In the genomic region with DNA sequence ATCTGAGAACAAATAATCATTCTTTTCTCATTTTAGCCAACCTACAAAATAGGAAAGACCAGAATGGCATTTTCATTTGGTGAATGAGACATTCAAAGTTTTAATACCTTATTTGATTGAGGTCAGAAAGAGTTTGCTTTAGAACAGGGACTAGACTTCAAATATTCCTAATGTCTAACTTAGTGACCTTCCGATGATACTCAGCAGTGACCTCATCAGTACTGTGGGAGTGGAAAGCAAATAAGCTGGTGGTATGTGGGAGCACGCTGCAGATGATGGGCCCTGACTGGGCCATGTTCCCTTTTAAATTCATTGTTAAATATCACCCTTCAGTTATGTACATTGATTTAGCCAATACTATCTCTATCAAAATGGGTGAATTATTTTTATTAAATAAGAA, we compare ENCODE assay signal across 22 cellular contexts.
DNase-seq lines count a peak whose midpoint lies in the region; ATAC-seq, FAIRE-seq and TF ChIP-seq lines count a peak whose summit lies in the region.
"Had no signal": no experiment of that assay in that cellular context is flagged by ENCODE, and none has a peak within 500 bp of the region (broad histone marks: within the 10 kb centered on the region; RNA-seq: fewer than 3 reads in every experiment).

No MANE protein-coding gene starts in this region.

- H3K4me1 ChIP-seq in A549 (peaks cover 23% of the 10 kb centered on the region), HEK293 (ENCODE audit: control insufficient read depth, insufficient read depth, low read length) (no peaks in the 10 kb centered on the region), keratinocyte (ENCODE audit: control insufficient read depth, extremely low read depth, insufficient read depth, low read length) (peaks cover 68% of the 10 kb centered on the region)

- TF ChIP-seq EP300 in A549 (IDR thresholded peaks at IDR 0.05) = peak; percentile 59 to 78; a peak in 4 of 5 replicates

- peak; percentile 74 to 95; a peak in 3 of 6 replicates for ATAC-seq in A549
- ATAC-seq in HG03159 (IDR thresholded peaks at IDR 0.05; ENCODE audit: unreplicated experiment) = no peak
- ATAC-seq: CD8-positive, alpha-beta T cell; K562 had no signal

- dilution Hi-C loops in keratinocyte (cut with MboI; ENCODE audit: extremely low pct_ligation_motif_present, low sequenced_read_pairs) = no loop called here

- no peaks in the 10 kb centered on the region for H3K79me2 ChIP-seq in keratinocyte (ENCODE audit: control insufficient read depth, insufficient read depth, low read length)

- H3K9me1 ChIP-seq in keratinocyte (ENCODE audit: control insufficient read depth, extremely low read depth, insufficient read depth, low read length) = no peaks in the 10 kb centered on the region

- CTCF ChIA-PET in A549 (lab: Yijun Ruan, JAX) (no interaction called here), HEK293 (lab: Yijun Ruan, JAX) (no interaction called here)

- no peak for FAIRE-seq in A549 (lab: Jason Lieb, UNC)
- no peak for FAIRE-seq in bronchial epithelial cell (lab: Jason Lieb, UNC)
- peak; percentile 49 for FAIRE-seq in keratinocyte (lab: Jason Lieb, UNC)
- FAIRE-seq: GM12891, GM18507, K562 had no signal

- no peak for TF ChIP-seq POLR2A in A549 (IDR thresholded peaks at IDR 0.05; ENCODE audit: low read length)

- 3% methylated on average over 2 of the region's 2 CpGs for WGBS in A549 (ENCODE audit: missing lambda C conversion rate)

- TF ChIP-seq RAD21 in A549 (conservative IDR thresholded peaks at IDR 0.05 in 1 of 2, IDR thresholded peaks at IDR 0.05 in 1 of 2) = peak; percentile 18 to 31; a peak in 3 of 5 replicates

- TF ChIP-seq CTCF in A549 (IDR thresholded peaks at IDR 0.05) (no peak), HEK293 (tag by site-specific recombination; IDR thresholded peaks at IDR 0.05) (no peak), bronchial epithelial cell (IDR thresholded peaks at IDR 0.05; ENCODE audit: insufficient read depth, low read length, severe bottlenecking) (no peak), keratinocyte (optimal IDR thresholded peaks at IDR 0.05 in 1 of 3, IDR thresholded peaks at IDR 0.05 in 1 of 3, conservative IDR thresholded peaks at IDR 0.05 in 1 of 3; ENCODE audit: extremely low read depth in 1 of 3, insufficient read depth in 2 of 3, low read length in 3 of 3) (no peak), GM10266 (IDR thresholded peaks at IDR 0.05; ENCODE audit: control insufficient read depth, insufficient read depth, low read depth, missing control alignments) (no peak)

- H2AFZ ChIP-seq in keratinocyte (ENCODE audit: control insufficient read depth, low read length) = no peak overlapping the region

- H3K9me3 ChIP-seq in A549 = peaks cover 12% of the 10 kb centered on the region
- H3K9me3 ChIP-seq in HEK293 (ENCODE audit: control insufficient read depth, insufficient read depth, low read depth, low read length) = no peaks in the 10 kb centered on the region
- no peaks in the 10 kb centered on the region for H3K9me3 ChIP-seq in keratinocyte (ENCODE audit: control insufficient read depth, low read depth, low read length)
- H3K9me3 ChIP-seq: BLaER1 treated with 17β-estradiol and CSF1 and Interleukin-3, amounts not matched to agents 10 nM and 100 nM had no signal

- H3K4me3 ChIP-seq in A549 (no peak overlapping the region), HEK293 (ENCODE audit: low read depth, low read length) (no peak overlapping the region), bronchial epithelial cell (ENCODE audit: low read depth, low read length) (no peak overlapping the region), keratinocyte (ENCODE audit: control insufficient read depth in 2 of 3, extremely low read depth in 1 of 3, insufficient read depth in 2 of 3, low read depth in 1 of 3, low read length in 3 of 3) (no peak overlapping the region)
- H3K4me3 ChIP-seq: BLaER1 treated with 17β-estradiol and CSF1 and Interleukin-3, amounts not matched to agents 10 nM and 100 nM; K562 had no signal

- POLR2A ChIA-PET in A549 (lab: Yijun Ruan, JAX) (no interaction called here), HEK293 (lab: Yijun Ruan, JAX) (no interaction called here)

- H3K36me3 ChIP-seq in HEK293 (ENCODE audit: control insufficient read depth in 2 of 2, insufficient read depth in 1 of 2, low read length in 2 of 2) (no peaks in the 10 kb centered on the region), bronchial epithelial cell (ENCODE audit: control insufficient read depth, insufficient read depth, low read length) (peaks cover 10% of the 10 kb centered on the region), keratinocyte (ENCODE audit: control insufficient read depth in 2 of 2, extremely low read depth in 1 of 2, insufficient read depth in 2 of 2, low read length in 2 of 2) (peaks cover 13 to 23% of the 10 kb centered on the region in 2 experiments)
- H3K36me3 ChIP-seq: BLaER1 treated with 17β-estradiol and CSF1 and Interleukin-3, amounts not matched to agents 10 nM and 100 nM had no signal

- H3K27ac ChIP-seq in A549 = peak overlapping the region; percentile 83 to 87
- H3K27ac ChIP-seq in HEK293 (ENCODE audit: extremely low read depth, low read depth, low read length) = no peak overlapping the region
- peak overlapping the region; percentile 98 for H3K27ac ChIP-seq in keratinocyte (ENCODE audit: control insufficient read depth, insufficient read depth, low read length)
- H3K27ac ChIP-seq: 22Rv1; BLaER1 treated with 17β-estradiol and CSF1 and Interleukin-3, amounts not matched to agents 10 nM and 100 nM; HL-60 had no signal

- no peaks in the 10 kb centered on the region for H3K27me3 ChIP-seq in bronchial epithelial cell (ENCODE audit: control insufficient read depth, insufficient read depth, low read length)
- no peaks in the 10 kb centered on the region for H3K27me3 ChIP-seq in keratinocyte (ENCODE audit: control insufficient read depth, extremely low read depth, insufficient read depth, low read length)
- H3K27me3 ChIP-seq: BLaER1 treated with 17β-estradiol and CSF1 and Interleukin-3, amounts not matched to agents 10 nM and 100 nM had no signal

- H3K9ac ChIP-seq in keratinocyte (ENCODE audit: control insufficient read depth, extremely low read depth, insufficient read depth, low read length) = no peak overlapping the region
- H3K9ac ChIP-seq: BLaER1 treated with 17β-estradiol and CSF1 and Interleukin-3, amounts not matched to agents 10 nM and 100 nM had no signal

- H3K4me2 ChIP-seq in A549 = peak overlapping the region; percentile 58
- no peak overlapping the region for H3K4me2 ChIP-seq in keratinocyte (ENCODE audit: control insufficient read depth, extremely low read depth, insufficient read depth, low read depth, low read length)

- peak; percentile 31 to 93 for DNase-seq in A549 (ENCODE audit: low read depth in 1 of 2, low spot score in 1 of 2)
- DNase-seq in bronchial epithelial cell (ENCODE audit: low read depth) = peak; percentile 43
- no peak for DNase-seq in keratinocyte (ENCODE audit: low read depth, low spot score)
- DNase-seq in activated effector memory CD4-positive, alpha-beta T cell treated with anti-CD3 and anti-CD28 coated beads, Interleukin-2, amount 50 U/mL, for 16 hours = no peak
- no peak for DNase-seq in GM10266 (ENCODE audit: extremely low spot score)
- no peak for DNase-seq in NCI-H2029 treated with DMSO at 0.1 percent for 48 hours (lab: John Stamatoyannopoulos, UW)
- DNase-seq: CD8-positive, alpha-beta T cell; DMS 273 treated with DMSO at 0.1 percent for 48 hours; DMS53; DND-41; EL; GOT3; H9; IMR-90 had no signal

- no peaks in the 10 kb centered on the region for H4K20me1 ChIP-seq in keratinocyte (ENCODE audit: control insufficient read depth, extremely low read depth, insufficient read depth, low read length)
- H4K20me1 ChIP-seq: BLaER1 treated with 17β-estradiol and CSF1 and Interleukin-3, amounts not matched to agents 10 nM and 100 nM had no signal

TF ChIP-seq in A549, 52 proteins besides CTCF, POLR2A, EP300 and RAD21 (continues in another document):
- TF ChIP-seq GATA3 (IDR thresholded peaks at IDR 0.05; ENCODE audit: borderline replicate concordance) = peak; percentile 87; the same call in 1 of the 2 replicates
- TF ChIP-seq ESRRA (IDR thresholded peaks at IDR 0.05; ENCODE audit: borderline replicate concordance, low read length) = no peak
- no peak for TF ChIP-seq NPAS2 (CRISPR knock-in tag; IDR thresholded peaks at IDR 0.05; ENCODE audit: borderline replicate concordance)
- TF ChIP-seq CBX8 (IDR thresholded peaks at IDR 0.05) = no peak
- TF ChIP-seq, protein P1, sequence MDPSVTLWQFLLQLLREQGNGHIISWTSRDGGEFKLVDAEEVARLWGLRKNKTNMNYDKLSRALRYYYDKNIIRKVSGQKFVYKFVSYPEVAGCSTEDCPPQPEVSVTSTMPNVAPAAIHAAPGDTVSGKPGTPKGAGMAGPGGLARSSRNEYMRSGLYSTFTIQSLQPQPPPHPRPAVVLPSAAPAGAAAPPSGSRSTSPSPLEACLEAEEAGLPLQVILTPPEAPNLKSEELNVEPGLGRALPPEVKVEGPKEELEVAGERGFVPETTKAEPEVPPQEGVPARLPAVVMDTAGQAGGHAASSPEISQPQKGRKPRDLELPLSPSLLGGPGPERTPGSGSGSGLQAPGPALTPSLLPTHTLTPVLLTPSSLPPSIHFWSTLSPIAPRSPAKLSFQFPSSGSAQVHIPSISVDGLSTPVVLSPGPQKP (IDR thresholded peaks at IDR 0.05; ENCODE audit: low read depth, low read length) = no peak
- TF ChIP-seq EHF (CRISPR knock-in tag; IDR thresholded peaks at IDR 0.05) = no peak

TF ChIP-seq in HEK293, 187 proteins besides CTCF, POLR2A, EP300 and RAD21 (continues in another document):
- TF ChIP-seq ZNF610 (tag by site-specific recombination; IDR thresholded peaks at IDR 0.05; ENCODE audit: borderline replicate concordance) = no peak
- TF ChIP-seq, protein P2, sequence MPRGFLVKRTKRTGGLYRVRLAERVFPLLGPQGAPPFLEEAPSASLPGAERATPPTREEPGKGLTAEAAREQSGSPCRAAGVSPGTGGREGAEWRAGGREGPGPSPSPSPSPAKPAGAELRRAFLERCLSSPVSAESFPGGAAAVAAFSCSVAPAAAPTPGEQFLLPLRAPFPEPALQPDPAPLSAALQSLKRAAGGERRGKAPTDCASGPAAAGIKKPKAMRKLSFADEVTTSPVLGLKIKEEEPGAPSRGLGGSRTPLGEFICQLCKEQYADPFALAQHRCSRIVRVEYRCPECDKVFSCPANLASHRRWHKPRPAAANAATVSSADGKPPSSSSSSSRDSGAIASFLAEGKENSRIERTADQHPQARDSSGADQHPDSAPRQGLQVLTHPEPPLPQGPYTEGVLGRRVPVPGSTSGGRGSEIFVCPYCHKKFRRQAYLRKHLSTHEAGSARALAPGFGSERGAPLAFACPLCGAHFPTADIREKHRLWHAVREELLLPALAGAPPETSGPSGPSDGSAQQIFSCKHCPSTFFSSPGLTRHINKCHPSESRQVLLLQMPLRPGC (tag by site-specific recombination; IDR thresholded peaks at IDR 0.05) = no peak

Comparison
In these comparisons a context has a peak if more than half of its experiments do, and no peak if none do; other contexts are left out.
1. DNase-seq: peak in A549 (2 of 2) and bronchial epithelial cell (single experiment); none in keratinocyte (single experiment), activated effector memory CD4-positive, alpha-beta T cell treated with anti-CD3 and anti-CD28 coated beads, Interleukin-2, amount 50 U/mL, for 16 hours (single experiment), GM10266 (single experiment) and NCI-H2029 treated with DMSO at 0.1 percent for 48 hours (single experiment).